In the genomic region with DNA sequence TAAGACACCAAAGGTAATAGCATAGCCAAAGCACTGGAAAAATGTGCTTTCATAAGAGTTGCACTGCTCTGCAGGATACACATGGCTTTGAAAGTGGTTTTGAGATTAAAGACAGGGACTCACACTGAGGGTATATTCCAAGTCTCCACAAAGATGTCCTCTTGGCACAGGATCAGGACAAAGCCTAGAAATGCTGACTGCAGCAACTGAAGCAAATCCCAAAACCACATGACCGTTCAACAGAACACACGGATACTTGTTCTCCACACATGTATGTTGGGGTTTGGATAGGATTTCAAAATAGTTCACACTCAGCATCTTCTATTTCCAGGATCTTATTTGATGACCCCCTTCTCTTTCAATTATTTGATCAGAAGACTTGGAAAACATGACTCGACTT, we compare ENCODE assay signal across 23 cellular contexts.
"Had no signal": no experiment of that assay in that cellular context is flagged by ENCODE, and none has a peak within 500 bp of the region (broad histone marks: within the 10 kb centered on the region; RNA-seq: fewer than 3 reads in every experiment).

No MANE protein-coding gene starts in this region.

- H3K27ac ChIP-seq: breast epithelium, VCaP had no signal

- H3K27me3 ChIP-seq: breast epithelium had no signal

- H3K4me3 ChIP-seq: breast epithelium had no signal

- H3K4me2 ChIP-seq: SK-N-SH had no signal

- ATAC-seq: activated CD4-positive, alpha-beta T cell treated with anti-CD3 and anti-CD28 coated beads for 36 hours; activated CD8-positive, alpha-beta T cell treated with anti-CD3 and anti-CD28 coated beads for 36 hours; activated T-cell treated with anti-CD3 and anti-CD28 coated beads, Interleukin-2, amount 50 U/mL, for 72 hours; PC-3 had no signal

- DNase-seq: activated CD4-positive, alpha-beta T cell treated with anti-CD3 and anti-CD28 coated beads for 36 hours; activated CD8-positive, alpha-beta memory T cell treated with anti-CD3 and anti-CD28 coated beads, Interleukin-2, amount 50 U/mL, for 4 hours; activated CD8-positive, alpha-beta T cell treated with anti-CD3 and anti-CD28 coated beads for 36 hours; activated gamma-delta T cell treated with Interleukin-2 at 50 U/mL for 16 hours; activated naive CD4-positive, alpha-beta T cell treated with anti-CD3 and anti-CD28 coated beads, Interleukin-2, amount 10 ng/mL, durations not matched to agents 7 days and 5 days; activated naive CD8-positive, alpha-beta T cell treated with anti-CD3 and anti-CD28 coated beads for 36 hours; activated T-cell treated with anti-CD3 and anti-CD28 coated beads, Interleukin-2, amount 50 U/mL, for 72 hours; caudate nucleus; KG1; NCI-H1048; NCI-H146; NCI-H1930; NCI-H2107; NCI-H2171 treated with DMSO at 0.1 percent for 48 hours; NCI-H226; NCI-H526; NCI-H82; PC-3; SK-N-SH; T-helper 1 cell had no signal

- FAIRE-seq: RCC 7860 had no signal

- H3K4me1 ChIP-seq: breast epithelium had no signal

- H3K9me3 ChIP-seq: breast epithelium, SK-N-SH had no signal

- H3K36me3 ChIP-seq: breast epithelium had no signal

- H3K9ac ChIP-seq: SK-N-SH had no signal
